ENCODE assay signal across 1 cellular context in the genomic region with DNA sequence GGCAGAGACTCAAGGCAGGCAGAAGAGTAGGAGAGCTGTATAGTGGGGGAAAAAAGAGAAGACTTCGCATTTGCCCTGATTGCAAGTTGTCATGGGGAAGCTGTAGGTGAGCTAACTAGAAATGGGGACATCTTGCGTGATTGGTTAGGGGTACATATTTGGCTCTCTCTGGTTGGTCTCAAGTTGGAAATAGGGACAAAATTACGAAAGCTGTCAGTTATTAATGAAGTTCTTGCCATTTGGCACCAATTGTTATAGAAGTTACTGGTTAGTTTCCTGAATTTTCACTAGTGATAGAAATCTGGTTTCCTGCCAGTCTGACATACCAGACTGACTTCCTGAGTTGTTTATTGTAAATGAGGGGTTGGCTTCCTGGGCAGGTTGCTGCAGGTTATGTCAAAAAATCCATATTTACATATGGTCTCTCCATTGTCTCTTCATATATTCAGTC.
TF ChIP-seq lines count a peak whose summit lies in the region.

No MANE protein-coding gene starts in this region.

TF ChIP-seq in endothelial cell of umbilical vein, 7 proteins besides CTCF, POLR2A, EP300 and RAD21:
- peak; percentile 88 for TF ChIP-seq GATA2 (IDR thresholded peaks at IDR 0.05; ENCODE audit: insufficient read depth, insufficient read length, low read depth, low read length)
- TF ChIP-seq FOS (IDR thresholded peaks at IDR 0.05; ENCODE audit: borderline replicate concordance, insufficient read depth, low read length) = no peak
- TF ChIP-seq JUN (IDR thresholded peaks at IDR 0.05; ENCODE audit: borderline replicate concordance, insufficient read depth, insufficient read length, low read depth) = peak; percentile 44
- TF ChIP-seq, protein P1, sequence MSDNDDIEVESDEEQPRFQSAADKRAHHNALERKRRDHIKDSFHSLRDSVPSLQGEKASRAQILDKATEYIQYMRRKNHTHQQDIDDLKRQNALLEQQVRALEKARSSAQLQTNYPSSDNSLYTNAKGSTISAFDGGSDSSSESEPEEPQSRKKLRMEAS (IDR thresholded peaks at IDR 0.05; ENCODE audit: insufficient read depth, insufficient read length) = no peak
- peak; percentile 74 for TF ChIP-seq POLR2AphosphoS5 (IDR thresholded peaks at IDR 0.05; ENCODE audit: insufficient read depth, low read depth, low read length)
